18 cellular contexts compared by ENCODE assay signal in genomic region chr1:181204530-181204929, GRCh38.
"Had no signal": no experiment of that assay in that cellular context is flagged by ENCODE, and none has a peak within 500 bp of the region (broad histone marks: within the 10 kb centered on the region; RNA-seq: fewer than 3 reads in every experiment).

No MANE protein-coding gene starts in this region.

- H2AFZ ChIP-seq: hepatocyte had no signal

- FAIRE-seq: colon, kidney had no signal

- DNase-seq: effector memory CD8-positive, alpha-beta T cell; foreskin melanocyte; kidney; left cardiac atrium; left ventricle myocardium inferior; lower lobe of right lung; midbrain; naive B cell; occipital lobe; psoas muscle; retina; sigmoid colon; stimulated activated CD4-positive, alpha-beta T cell treated with anti-CD3 and anti-CD28 coated beads, Interleukin-12 subunit alpha, Interleukin-12 subunit beta, amount 100 ng/mL, for 4 hours; stimulated activated naive CD4-positive, alpha-beta T cell treated with Interleukin-2 at 50 U/mL for 16 hours; uterus had no signal

- H3K27me3 ChIP-seq: hepatocyte, sigmoid colon, uterus had no signal

- ATAC-seq: effector memory CD8-positive, alpha-beta T cell; left cardiac atrium; lower lobe of right lung; psoas muscle had no signal

- H3K4me1 ChIP-seq: lower lobe of right lung, sigmoid colon, uterus had no signal

- H3K27ac ChIP-seq: hepatocyte, left ventricle myocardium inferior, lower lobe of right lung, psoas muscle, sigmoid colon, skin epidermis, uterus had no signal

- H3K4me2 ChIP-seq: hepatocyte had no signal

- H3K79me2 ChIP-seq: hepatocyte had no signal

- H3K4me3 ChIP-seq: hepatocyte, left ventricle myocardium inferior, lower lobe of right lung, psoas muscle, sigmoid colon, skin epidermis, uterus had no signal

- H3K9me3 ChIP-seq: lower lobe of right lung, psoas muscle, uterus had no signal

- H3K36me3 ChIP-seq: left ventricle myocardium inferior, lower lobe of right lung, sigmoid colon, uterus had no signal
